ENCODE assay signal across 1 cellular context in genomic region chr9:109901191-109901590, GRCh38.
TF ChIP-seq lines count a peak whose summit lies in the region.

No MANE protein-coding gene starts in this region.

TF ChIP-seq in IMR-90, 13 proteins besides CTCF, POLR2A, EP300 and RAD21 (continued from another document):
- TF ChIP-seq USF2 (IDR thresholded peaks at IDR 0.05; ENCODE audit: low read depth, low read length) (no peak), CHD1 (IDR thresholded peaks at IDR 0.05; ENCODE audit: low read depth, low read length) (no peak), BHLHE40 (IDR thresholded peaks at IDR 0.05; ENCODE audit: low read depth, low read length) (0 out of 2 replicates have a peak, but pooled peaks have one; percentile 42), CEBPB (IDR thresholded peaks at IDR 0.05; ENCODE audit: low read depth, low read length) (0 out of 2 replicates have a peak, but pooled peaks have one; percentile 6), RFX5 (IDR thresholded peaks at IDR 0.05; ENCODE audit: low read depth, low read length) (no peak)
